21 cellular contexts compared by ENCODE assay signal in the genomic region with DNA sequence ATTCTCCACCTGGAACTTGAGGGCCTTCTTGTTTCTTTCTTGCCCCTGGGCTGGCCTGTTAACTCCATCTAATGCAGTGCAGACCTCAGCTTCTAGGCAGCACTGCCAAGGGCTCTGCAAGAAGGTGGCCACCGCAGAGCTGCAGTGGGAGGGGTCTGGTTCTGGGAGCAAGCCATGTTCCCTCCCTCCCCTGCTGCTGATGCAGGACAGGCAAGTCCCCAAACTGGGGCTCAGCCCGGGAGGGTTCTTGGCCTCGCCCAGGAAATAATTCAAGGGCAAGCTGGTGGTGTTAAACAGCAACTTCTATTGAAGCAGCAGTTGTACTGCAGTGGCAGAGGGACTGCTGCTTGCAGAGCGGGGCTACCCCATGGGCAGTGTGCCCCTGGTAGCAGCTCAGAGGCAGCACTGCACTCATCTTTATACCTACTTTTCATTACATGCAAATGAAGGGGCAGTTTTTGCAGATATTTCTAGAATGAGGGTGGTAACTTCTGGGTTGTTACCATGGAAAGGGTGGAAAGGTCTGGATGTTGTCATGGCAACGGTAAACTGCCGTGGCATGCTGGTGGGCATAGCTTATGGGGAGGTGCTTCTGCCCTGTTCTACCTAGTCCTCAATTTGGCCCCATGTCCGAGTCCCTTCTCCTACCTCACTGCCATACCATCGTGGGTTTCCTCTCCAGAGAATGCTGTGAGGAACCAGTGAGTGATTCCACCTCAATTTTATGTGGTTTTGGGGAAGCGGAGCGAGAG.
"Had no signal": no experiment of that assay in that cellular context is flagged by ENCODE, and none has a peak within 500 bp of the region (broad histone marks: within the 10 kb centered on the region; RNA-seq: fewer than 3 reads in every experiment).

No MANE protein-coding gene starts in this region.

- FAIRE-seq: keratinocyte, urothelium cell line had no signal

- H3K4me1 Mint-ChIP-seq: immature natural killer cell, memory B cell, mesothelial cell of epicardium, nephron had no signal

- H3K36me3 ChIP-seq: colonic mucosa, esophagus squamous epithelium, gastroesophageal sphincter, left lung, lower lobe of right lung, sigmoid colon, suprapubic skin had no signal

- H3K9me3 ChIP-seq: colonic mucosa, esophagus squamous epithelium, gastroesophageal sphincter, left lung, lower lobe of right lung, sigmoid colon, suprapubic skin, thyroid gland had no signal

- H3K4me3 ChIP-seq: colonic mucosa, esophagus squamous epithelium, gastroesophageal sphincter, left lung, lower lobe of right lung, sigmoid colon, skin epidermis, suprapubic skin, thyroid gland had no signal

- H3K27me3 Mint-ChIP-seq: type B pancreatic cell had no signal

- H3K4me3 Mint-ChIP-seq: immature natural killer cell, memory B cell, mesothelial cell of epicardium, nephron, type B pancreatic cell had no signal

- ATAC-seq: gastroesophageal sphincter, left lung had no signal

- H3K27ac ChIP-seq: colonic mucosa, esophagus squamous epithelium, gastroesophageal sphincter, left lung, lower lobe of right lung, sigmoid colon, skin epidermis, suprapubic skin, thyroid gland had no signal

- H3K36me3 Mint-ChIP-seq: immature natural killer cell, memory B cell, mesothelial cell of epicardium had no signal

- H3K4me1 ChIP-seq: colonic mucosa, esophagus squamous epithelium, left lung, lower lobe of right lung, sigmoid colon, suprapubic skin, thyroid gland had no signal

- DNase-seq: colonic mucosa; dermis blood vessel endothelial cell; esophagus squamous epithelium; foreskin fibroblast; immature natural killer cell; lower lobe of right lung; sigmoid colon; stimulated activated CD4-positive, alpha-beta T cell treated with anti-CD3 and anti-CD28 coated beads, Interleukin-2, amount 100 ng/mL, for 24 hours; stimulated activated CD4-positive, alpha-beta T cell treated with anti-CD3 and anti-CD28 coated beads, Interleukin-4, amount 100 ng/mL, for 4 hours; stimulated activated naive CD4-positive, alpha-beta T cell; thyroid gland had no signal

- H3K9me3 Mint-ChIP-seq: immature natural killer cell, memory B cell, mesothelial cell of epicardium, nephron, type B pancreatic cell had no signal

- H3K27ac Mint-ChIP-seq: immature natural killer cell, memory B cell, mesothelial cell of epicardium, nephron, type B pancreatic cell had no signal

- H3K27me3 ChIP-seq: colonic mucosa, esophagus squamous epithelium, gastroesophageal sphincter, left lung, sigmoid colon, suprapubic skin, thyroid gland had no signal
